In the genomic region with DNA sequence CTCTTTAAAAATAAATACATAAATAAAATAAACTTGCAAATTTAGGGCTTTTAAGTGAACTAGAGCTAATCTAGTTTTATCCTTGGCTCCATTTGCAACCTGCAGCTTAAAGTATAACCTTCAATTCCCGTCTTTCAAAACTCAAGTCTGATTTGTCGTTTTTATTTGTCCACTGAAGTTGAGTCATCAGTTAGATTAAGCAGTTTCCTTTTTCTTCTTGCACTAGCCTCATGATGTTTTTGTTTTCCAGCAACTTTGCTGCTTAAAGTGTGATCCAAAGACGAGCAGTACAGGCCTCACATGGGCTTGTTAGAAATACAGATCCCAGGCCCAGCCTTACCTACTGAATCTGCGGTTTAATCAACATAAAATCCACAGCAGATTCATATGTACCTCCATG, we compare ENCODE assay signal across 27 cellular contexts. TPM values are rescaled to one million over a fixed set of nuclear protein-coding genes. Genes with fewer than 3 reads are reported as not detected.
DNase-seq lines count a peak whose midpoint lies in the region; ATAC-seq and TF ChIP-seq lines count a peak whose summit lies in the region.
"Had no signal": no experiment of that assay in that cellular context is flagged by ENCODE, and none has a peak within 500 bp of the region (broad histone marks: within the 10 kb centered on the region; RNA-seq: fewer than 3 reads in every experiment).

No MANE protein-coding gene starts in this region.

- no peak overlapping the region for H3K4me3 ChIP-seq in retinal pigment epithelial cell (ENCODE audit: low read length)
- H3K4me3 ChIP-seq: BLaER1, GM23338, left ventricle myocardium inferior, skin epidermis, upper lobe of left lung had no signal

- DNase-seq in M059J (ENCODE audit: low read depth) (peak; percentile 23), amniotic epithelial cell (ENCODE audit: low read depth) (peak; percentile 36), iris pigment epithelial cell (ENCODE audit: low read depth) (peak; percentile 76), retinal pigment epithelial cell (ENCODE audit: low read depth) (peak; percentile 61), SIG-M5 treated with dmso at 0.1 percent for 504 hours (lab: John Stamatoyannopoulos, UW; ENCODE audit: unreplicated experiment) (no peak), NCI-H1105 treated with DMSO at 0.1 percent for 48 hours (lab: John Stamatoyannopoulos, UW) (no peak)
- DNase-seq: activated CD8-positive, alpha-beta T cell treated with anti-CD3 and anti-CD28 coated beads, Interleukin-2, amount 10 ng/mL, durations not matched to agents 7 days and 5 days; activated naive CD4-positive, alpha-beta T cell treated with anti-CD3 and anti-CD28 coated beads, Interleukin-2, amount 50 U/mL, for 16 hours; amygdala; brain microvascular endothelial cell; COR-L47; effector CD4-positive, alpha-beta T cell; islet precursor cell; left ventricle myocardium inferior; naive thymus-derived CD8-positive, alpha-beta T cell; NCI-H1417 treated with DMSO at 0.1 percent for 48 hours; NCI-H2081 treated with DMSO at 0.1 percent for 48 hours; NCI-H226; NCI-H69; SHP77 treated with DMSO at 0.1 percent for 48 hours; SW 1271; upper lobe of left lung had no signal

- no peak for TF ChIP-seq CTCF in retinal pigment epithelial cell (conservative IDR thresholded peaks at IDR 0.05; ENCODE audit: low read depth, low read length)

- ATAC-seq in GM19455 (IDR thresholded peaks at IDR 0.05; ENCODE audit: unreplicated experiment), result no peak
- ATAC-seq: activated CD8-positive, alpha-beta T cell treated with anti-CD3 and anti-CD28 coated beads, Interleukin-2, amount 10 ng/mL, durations not matched to agents 7 days and 5 days; GM23338; naive thymus-derived CD8-positive, alpha-beta T cell; stimulated activated memory B cell treated with anti-CD40 and anti-IgM and Interleukin-4, amounts not matched to agents 10 μg/mL and 1 μg/mL and 100 μg/mL, for 72 hours had no signal

RNA-seq across cellular contexts. Expression of a gene that starts 13.8 kb away (rescaled TPM):
- total RNA-seq in M059J (2014; rRNA removed; shearing (Covaris generic)), result 0.86 and 3.5 TPM in 2 replicates

RNA-seq across cellular contexts. Expression of a gene that starts 14.2 kb away (rescaled TPM):
- 0.20 and 2.6 TPM in 2 replicates for total RNA-seq in M059J (2014; rRNA removed; shearing (Covaris generic))
- total RNA-seq: GM23338 had no signal

RNA-seq across cellular contexts. Expression of a gene that starts 57.3 kb away (rescaled TPM):
- total RNA-seq in M059J (2014; rRNA removed; shearing (Covaris generic)), result 96.3 and 118 TPM in 2 replicates

Comparison
In these comparisons a context has a peak if more than half of its experiments do, and no peak if none do; other contexts are left out.
1. DNase-seq: peak in M059J (single experiment), amniotic epithelial cell (single experiment), iris pigment epithelial cell (single experiment) and retinal pigment epithelial cell (single experiment); none in SIG-M5 treated with dmso at 0.1 percent for 504 hours (single experiment) and NCI-H1105 treated with DMSO at 0.1 percent for 48 hours (single experiment).